1 cellular context compared by ENCODE assay signal in genomic region chr19:35066121-35066520, GRCh38.
TF ChIP-seq lines count a peak whose summit lies in the region.

No MANE protein-coding gene starts in this region.

TF ChIP-seq in H1, 55 proteins besides CTCF, POLR2A, EP300 and RAD21:
- no peak for TF ChIP-seq SP1 (IDR thresholded peaks at IDR 0.05; ENCODE audit: low read depth, low read length)
- no peak for TF ChIP-seq ASH2L (IDR thresholded peaks at IDR 0.05; ENCODE audit: low read length)
- no peak for TF ChIP-seq EZH2 (IDR thresholded peaks at IDR 0.05; ENCODE audit: low read depth, low read length, severe bottlenecking)
- no peak for TF ChIP-seq HDAC6 (IDR thresholded peaks at IDR 0.05; ENCODE audit: low read depth, low read length)
- no peak for TF ChIP-seq KDM4A (IDR thresholded peaks at IDR 0.05; ENCODE audit: low read depth, low read length, severe bottlenecking)
TF ChIP-seq in H1: peak in this region for 0.
